In the genomic region with DNA sequence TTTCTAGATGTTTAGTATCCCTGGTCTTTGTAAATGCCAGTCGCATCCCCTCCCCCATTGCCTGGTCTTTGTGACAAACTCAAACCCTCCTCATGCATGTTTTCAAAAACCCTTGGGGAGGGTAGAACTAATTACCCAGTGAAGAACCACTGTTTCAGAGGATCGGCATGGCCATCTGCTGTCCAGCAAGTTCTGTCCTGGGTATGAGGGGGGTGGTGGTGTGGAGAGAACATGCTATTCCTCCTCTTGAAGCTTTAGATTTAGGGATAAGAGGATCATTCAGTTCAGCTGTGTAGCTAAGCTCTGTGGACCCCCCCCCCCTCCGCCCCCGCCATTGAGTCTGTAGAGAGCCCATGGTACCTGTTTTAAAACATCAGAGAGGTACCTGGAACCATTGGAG, we compare ENCODE assay signal across 20 cellular contexts.
"Had no signal": no experiment of that assay in that cellular context is flagged by ENCODE, and none has a peak within 500 bp of the region (broad histone marks: within the 10 kb centered on the region; RNA-seq: fewer than 3 reads in every experiment).

No MANE protein-coding gene starts in this region.

- H3K27me3 Mint-ChIP-seq: central memory CD8-positive, alpha-beta T cell; progenitor cell of endocrine pancreas had no signal

- H3K9me3 Mint-ChIP-seq: central memory CD8-positive, alpha-beta T cell; nephron had no signal

- H3K27ac ChIP-seq: brain microvascular endothelial cell, colonic mucosa, foreskin keratinocyte, right atrium auricular region, thyroid gland had no signal

- H3K4me3 ChIP-seq: colonic mucosa, right atrium auricular region, thyroid gland had no signal

- H3K4me1 ChIP-seq: colonic mucosa, foreskin keratinocyte had no signal

- DNase-seq: activated CD4-positive, alpha-beta T cell treated with anti-CD3 and anti-CD28 coated beads, Interleukin-2, amount 50 U/mL, for 1 hour; activated CD8-positive, alpha-beta memory T cell treated with anti-CD3 and anti-CD28 coated beads, Interleukin-2, amount 50 U/mL, for 4 hours; activated gamma-delta T cell; activated T-cell treated with anti-CD3 and anti-CD28 coated beads, Interleukin-2, amount 50 U/mL, for 48 hours; anterior cingulate cortex; brain microvascular endothelial cell; colonic mucosa; foreskin keratinocyte; hippocampal formation; left cardiac atrium; mesenchymal stem cell; occipital lobe; stimulated activated CD4-positive, alpha-beta T cell treated with anti-CD3 and anti-CD28 coated beads, Interleukin-2, amount 100 ng/mL, for 24 hours; stimulated activated naive CD4-positive, alpha-beta T cell treated with Interleukin-2 at 50 U/mL for 16 hours; SW 1271; thyroid gland had no signal

- H3K27me3 ChIP-seq: brain microvascular endothelial cell, colonic mucosa, foreskin keratinocyte, right atrium auricular region, thyroid gland had no signal

- H3K27ac Mint-ChIP-seq: nephron, progenitor cell of endocrine pancreas had no signal

- H3K4me3 Mint-ChIP-seq: central memory CD8-positive, alpha-beta T cell; nephron had no signal

- ATAC-seq: foreskin keratinocyte, left cardiac atrium had no signal

- H3K9me3 ChIP-seq: colonic mucosa, right atrium auricular region, thyroid gland had no signal
